Comparison of ENCODE assay signal across 9 cellular contexts in the genomic region with DNA sequence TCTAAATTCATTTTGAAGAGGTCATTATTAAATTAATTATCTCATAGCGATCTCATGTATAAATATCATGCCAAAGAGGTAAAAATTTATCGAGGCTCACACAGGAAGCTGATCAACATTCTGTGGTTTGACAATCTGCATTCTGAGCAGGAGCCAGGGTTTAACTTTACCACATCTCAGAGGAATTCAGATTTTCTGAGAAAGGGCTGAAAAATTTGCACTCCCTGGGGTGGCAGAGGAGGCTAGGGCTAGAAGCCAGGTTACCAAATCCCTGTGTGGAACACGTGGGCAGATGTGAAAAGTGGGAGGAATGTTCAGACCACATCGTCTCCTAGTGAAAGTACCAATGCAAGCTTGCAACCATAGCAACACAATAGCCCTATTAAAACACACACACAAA.
DNase-seq lines count a peak whose midpoint lies in the region; ATAC-seq and TF ChIP-seq lines count a peak whose summit lies in the region.
"Had no signal": no experiment of that assay in that cellular context is flagged by ENCODE, and none has a peak within 500 bp of the region (broad histone marks: within the 10 kb centered on the region; RNA-seq: fewer than 3 reads in every experiment).

No MANE protein-coding gene starts in this region.

- H3K9me3 ChIP-seq in tibial artery: no peaks in the 10 kb centered on the region

- intact Hi-C loops in tibial artery (cut with DNase I; ENCODE audit: low total_unique reads): no loop called here

- peaks cover 68% of the 10 kb centered on the region for H3K4me1 Mint-ChIP-seq in activated naive CD4-positive, alpha-beta T cell treated with anti-CD3 and anti-CD28 coated beads, Interleukin-2, amount 10 ng/mL, durations not matched to agents 7 days and 5 days

- H3K4me3 Mint-ChIP-seq in activated naive CD4-positive, alpha-beta T cell treated with anti-CD3 and anti-CD28 coated beads, Interleukin-2, amount 10 ng/mL, durations not matched to agents 7 days and 5 days: no peak overlapping the region

- CTCF ChIA-PET in activated naive CD4-positive, alpha-beta T cell treated with anti-CD3 and anti-CD28 coated beads, Interleukin-2, amount 10 ng/mL, durations not matched to agents 7 days and 5 days (lab: Charles Lee): interaction anchor here (0.6 to 1.5 kb wide), 6 partner anchors 10 to 1230 kb away, joined by 3 to 7 read pairs (median 3); no protein-coding TSS in a partner anchor

- H3K27me3 Mint-ChIP-seq in activated naive CD4-positive, alpha-beta T cell treated with anti-CD3 and anti-CD28 coated beads, Interleukin-2, amount 10 ng/mL, durations not matched to agents 7 days and 5 days: no peaks in the 10 kb centered on the region

- H3K4me3 ChIP-seq in tibial artery: no peak overlapping the region

- no peaks in the 10 kb centered on the region for H3K36me3 ChIP-seq in tibial artery

- DNase-seq in activated CD8-positive, alpha-beta memory T cell treated with anti-CD3 and anti-CD28 coated beads for 24 hours: peak; percentile 71
- no peak for DNase-seq in activated CD8-positive, alpha-beta memory T cell treated with anti-CD3 and anti-CD28 coated beads, Interleukin-2, amount 50 U/mL, for 4 hours
- DNase-seq in activated naive CD4-positive, alpha-beta T cell treated with anti-CD3 and anti-CD28 coated beads, Interleukin-2, amount 10 ng/mL, durations not matched to agents 7 days and 5 days: peak; percentile 53
- DNase-seq in kidney glomerular epithelial cell (lab: John Stamatoyannopoulos, UW): peak; percentile 91
- peak; percentile 48 to 79 for DNase-seq in tibial artery
- DNase-seq in islet precursor cell: no peak
- no peak for DNase-seq in SKM-1 treated with dmso at 0.1 percent for 144 hours (lab: John Stamatoyannopoulos, UW; ENCODE audit: unreplicated experiment)
- DNase-seq: Caco-2 had no signal

- peak overlapping the region; percentile 6 for H3K27ac Mint-ChIP-seq in activated naive CD4-positive, alpha-beta T cell treated with anti-CD3 and anti-CD28 coated beads, Interleukin-2, amount 10 ng/mL, durations not matched to agents 7 days and 5 days

- peaks cover 29% of the 10 kb centered on the region for H3K36me3 Mint-ChIP-seq in activated naive CD4-positive, alpha-beta T cell treated with anti-CD3 and anti-CD28 coated beads, Interleukin-2, amount 10 ng/mL, durations not matched to agents 7 days and 5 days

- H3K9me3 Mint-ChIP-seq in activated naive CD4-positive, alpha-beta T cell treated with anti-CD3 and anti-CD28 coated beads, Interleukin-2, amount 10 ng/mL, durations not matched to agents 7 days and 5 days: peaks cover 32% of the 10 kb centered on the region

- no peak for TF ChIP-seq CTCF in tibial artery (IDR thresholded peaks at IDR 0.05)

- peaks cover 0 to 40% (median 13%) of the 10 kb centered on the region in 4 donors for H3K4me1 ChIP-seq in tibial artery
- H3K4me1 ChIP-seq: Caco-2 had no signal

- H3K27me3 ChIP-seq in tibial artery: no peaks in the 10 kb centered on the region

- H3K27ac ChIP-seq in tibial artery: peak overlapping the region; percentile 44 to 62

- no peak for ATAC-seq in GM18502 (IDR thresholded peaks at IDR 0.05; ENCODE audit: poor library complexity, unreplicated experiment)

Comparison
In these comparisons a context has a peak if more than half of its experiments do, and no peak if none do; other contexts are left out.
1. DNase-seq: peak in activated CD8-positive, alpha-beta memory T cell treated with anti-CD3 and anti-CD28 coated beads for 24 hours (single experiment), activated naive CD4-positive, alpha-beta T cell treated with anti-CD3 and anti-CD28 coated beads, Interleukin-2, amount 10 ng/mL, durations not matched to agents 7 days and 5 days (single experiment), kidney glomerular epithelial cell (single experiment) and tibial artery (2 of 2); none in activated CD8-positive, alpha-beta memory T cell treated with anti-CD3 and anti-CD28 coated beads, Interleukin-2, amount 50 U/mL, for 4 hours (single experiment), islet precursor cell (single experiment) and SKM-1 treated with dmso at 0.1 percent for 144 hours (single experiment).